Comparison of ENCODE assay signal across 1 cellular context in the genomic region with DNA sequence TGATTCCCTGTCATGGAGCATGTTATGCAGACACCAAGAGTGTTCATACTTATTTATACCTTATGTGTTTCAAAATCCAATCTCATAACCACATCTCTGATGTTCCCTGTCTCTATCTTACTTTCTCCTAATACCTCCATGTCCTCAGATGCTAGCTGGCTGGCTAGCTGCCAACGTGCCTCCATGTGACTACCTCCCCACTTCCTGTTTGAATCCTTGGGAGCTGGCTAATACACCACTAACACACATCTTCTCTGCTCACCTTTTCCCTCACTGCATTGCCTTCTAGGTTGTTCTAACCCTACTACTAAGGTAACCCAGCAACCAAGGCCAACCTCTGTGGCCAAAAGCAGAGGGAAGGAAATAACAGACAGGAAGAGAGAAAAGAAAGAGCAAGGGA.
A peak's percentile ranks its signal among the peaks of the same experiment; 100 is the strongest.
TF ChIP-seq lines count a peak whose summit lies in the region.

No MANE protein-coding gene starts in this region.

TF ChIP-seq in Ishikawa, 13 proteins besides CTCF, POLR2A, EP300 and RAD21:
- TF ChIP-seq ZBTB7A (IDR thresholded peaks at IDR 0.05; ENCODE audit: low read depth) (no peak), TAF1 (IDR thresholded peaks at IDR 0.05; ENCODE audit: low read depth) (no peak)
- TF ChIP-seq, protein P1, sequence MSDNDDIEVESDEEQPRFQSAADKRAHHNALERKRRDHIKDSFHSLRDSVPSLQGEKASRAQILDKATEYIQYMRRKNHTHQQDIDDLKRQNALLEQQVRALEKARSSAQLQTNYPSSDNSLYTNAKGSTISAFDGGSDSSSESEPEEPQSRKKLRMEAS (IDR thresholded peaks at IDR 0.05): no peak
- TF ChIP-seq, protein P2, sequence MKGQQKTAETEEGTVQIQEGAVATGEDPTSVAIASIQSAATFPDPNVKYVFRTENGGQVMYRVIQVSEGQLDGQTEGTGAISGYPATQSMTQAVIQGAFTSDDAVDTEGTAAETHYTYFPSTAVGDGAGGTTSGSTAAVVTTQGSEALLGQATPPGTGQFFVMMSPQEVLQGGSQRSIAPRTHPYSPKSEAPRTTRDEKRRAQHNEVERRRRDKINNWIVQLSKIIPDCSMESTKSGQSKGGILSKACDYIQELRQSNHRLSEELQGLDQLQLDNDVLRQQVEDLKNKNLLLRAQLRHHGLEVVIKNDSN (IDR thresholded peaks at IDR 0.05): peak; percentile 51; the same call in 1 of the 2 replicates
TF ChIP-seq in Ishikawa: peak in this region for 1.
